In genomic region chr1:22018583-22019559, GRCh38 we compare ENCODE assay signal across 8 cellular contexts. TPM values are rescaled to one million over a fixed set of nuclear protein-coding genes. Genes with fewer than 3 reads are reported as not detected.
DNase-seq lines count a peak whose midpoint lies in the region; ATAC-seq lines count a peak whose summit lies in the region.

No MANE protein-coding gene starts in this region.

- ATAC-seq in HG03045 (IDR thresholded peaks at IDR 0.05; ENCODE audit: unreplicated experiment) (peak; percentile 50), GM21786 (IDR thresholded peaks at IDR 0.05; ENCODE audit: unreplicated experiment) (no peak), HG03457 (IDR thresholded peaks at IDR 0.05; ENCODE audit: unreplicated experiment) (no peak)

- peak overlapping the region; percentile 94 for H3K27ac Mint-ChIP-seq in activated naive CD4-positive, alpha-beta T cell treated with anti-CD3 and anti-CD28 coated beads, Interleukin-2, amount 50 U/mL, for 24 hours
- peak overlapping the region; percentile 26 to 95 (median 90) for H3K27ac Mint-ChIP-seq in immature natural killer cell

- H3K4me1 Mint-ChIP-seq in activated naive CD4-positive, alpha-beta T cell treated with anti-CD3 and anti-CD28 coated beads, Interleukin-2, amount 50 U/mL, for 24 hours: peaks cover 28% of the 10 kb centered on the region
- H3K4me1 Mint-ChIP-seq in immature natural killer cell: peaks cover 25 to 33% of the 10 kb centered on the region in 2 donors

- no peaks in the 10 kb centered on the region for H3K27me3 Mint-ChIP-seq in activated naive CD4-positive, alpha-beta T cell treated with anti-CD3 and anti-CD28 coated beads, Interleukin-2, amount 50 U/mL, for 24 hours
- H3K27me3 Mint-ChIP-seq in immature natural killer cell (ENCODE audit: low read depth in 3 of 3): peaks cover 0 to 4% (median 4%) of the 10 kb centered on the region in 3 donors

- DNase-seq in ELR (ENCODE audit: low read depth): peak; percentile 93
- DNase-seq in SKM-1 treated with dmso at 0.1 percent for 144 hours (lab: John Stamatoyannopoulos, UW; ENCODE audit: unreplicated experiment): peak; percentile 92
- peak; percentile 28 to 67 (median 35) for DNase-seq in immature natural killer cell
- DNase-seq in stimulated activated CD8-positive, alpha-beta memory T cell treated with anti-CD3 and anti-CD28 coated beads, Interleukin-12 subunit alpha, Interleukin-12 subunit beta, amount 100 ng/mL, for 1 hour (ENCODE audit: low read depth): peak; percentile 36

- peak overlapping the region; percentile 56 for H3K4me3 Mint-ChIP-seq in activated naive CD4-positive, alpha-beta T cell treated with anti-CD3 and anti-CD28 coated beads, Interleukin-2, amount 50 U/mL, for 24 hours
- peak overlapping the region in 3 of 5 donors; percentile 75 to 82 (median 75) for H3K4me3 Mint-ChIP-seq in immature natural killer cell

- H3K36me3 Mint-ChIP-seq in activated naive CD4-positive, alpha-beta T cell treated with anti-CD3 and anti-CD28 coated beads, Interleukin-2, amount 50 U/mL, for 24 hours: no peaks in the 10 kb centered on the region
- no peaks in the 10 kb centered on the region for H3K36me3 Mint-ChIP-seq in immature natural killer cell

- no peaks in the 10 kb centered on the region for H3K9me3 Mint-ChIP-seq in activated naive CD4-positive, alpha-beta T cell treated with anti-CD3 and anti-CD28 coated beads, Interleukin-2, amount 50 U/mL, for 24 hours
- H3K9me3 Mint-ChIP-seq in immature natural killer cell: no peaks in the 10 kb centered on the region

RNA-seq across cellular contexts. Expression of gene CELA3A, which starts 17.4 kb away (rescaled TPM):
- polyA plus RNA-seq in immature natural killer cell: not detected

RNA-seq across cellular contexts. Expression of gene CDC42, which starts 33.6 kb away (rescaled TPM):
- 100 to 1,000 TPM; 220 to 600 (median 473) TPM for polyA plus RNA-seq in immature natural killer cell

RNA-seq across cellular contexts. Expression of gene CELA3B, which starts 42.0 kb away (rescaled TPM):
- polyA plus RNA-seq in immature natural killer cell: not detected

Comparison
In these comparisons a context has a peak if more than half of its experiments do, and no peak if none do; other contexts are left out.
1. DNase-seq: peak in every context shown above with its lines; median percentile 93 in ELR; 92 in SKM-1 treated with dmso at 0.1 percent for 144 hours; 36 in stimulated activated CD8-positive, alpha-beta memory T cell treated with anti-CD3 and anti-CD28 coated beads, Interleukin-12 subunit alpha, Interleukin-12 subunit beta, amount 100 ng/mL, for 1 hour; 35 in immature natural killer cell.